In genomic region chr1:202240226-202240625, GRCh38 we compare ENCODE assay signal across 9 cellular contexts. TPM values are rescaled to one million over a fixed set of nuclear protein-coding genes. Genes with fewer than 3 reads are reported as not detected.
DNase-seq lines count a peak whose midpoint lies in the region; ATAC-seq and TF ChIP-seq lines count a peak whose summit lies in the region.
"Not testable (repeated sequence)": the region's sequence is repeated elsewhere in the genome, so short reads cannot be mapped to it uniquely, and the experiment has no call there.
"Had no signal": no experiment of that assay in that cellular context is flagged by ENCODE, and none has a peak within 500 bp of the region (broad histone marks: within the 10 kb centered on the region; RNA-seq: fewer than 3 reads in every experiment).

No MANE protein-coding gene starts in this region.

- H3K4me1 Mint-ChIP-seq in T-helper 17 cell: not testable (repeated sequence)
- H3K4me1 Mint-ChIP-seq in endodermal cell: peaks cover 27% of the 10 kb centered on the region

- peak overlapping the region; percentile 70 to 97 (median 93); a peak in 21 of 22 replicates for H3K4me2 ChIP-seq in BLaER1 treated with 17β-estradiol and CSF1 and Interleukin-3, amounts not matched to agents 10 nM and 100 nM
- not testable (repeated sequence) for H3K4me2 ChIP-seq in osteoblast (ENCODE audit: insufficient read depth, low read length)

- peaks cover 37 to 96% (median 90%) of the 10 kb centered on the region in 10 experiments for H3K4me1 ChIP-seq in BLaER1 treated with 17β-estradiol and CSF1 and Interleukin-3, amounts not matched to agents 10 nM and 100 nM
- H3K4me1 ChIP-seq in ascending aorta: peaks cover 29 to 53% of the 10 kb centered on the region in 2 donors
- H3K4me1 ChIP-seq in endodermal cell (ENCODE audit: control insufficient read depth, insufficient read depth, low read length): not testable (repeated sequence)
- peaks cover 14% of the 10 kb centered on the region for H3K4me1 ChIP-seq in osteoblast (ENCODE audit: insufficient read depth, low read length)
- H3K4me1 ChIP-seq in tibial artery: peaks cover 0 to 64% (median 52%) of the 10 kb centered on the region in 4 donors

- 76 to 79% methylated on average over 3 of the region's 3 CpGs for WGBS in endodermal cell (ENCODE audit: insufficient coverage in 1 of 2, insufficient read length in 1 of 2), 2 experiments

- H3K4me3 ChIP-seq in BLaER1 treated with 17β-estradiol and CSF1 and Interleukin-3, amounts not matched to agents 10 nM and 100 nM; ascending aorta; coronary artery; endodermal cell (ENCODE audit: low read length); osteoblast (ENCODE audit: insufficient read depth, low read length); tibial artery: not testable (repeated sequence)

- H3K79me2 ChIP-seq in osteoblast (ENCODE audit: insufficient read depth, low read length): not testable (repeated sequence)

- H4K20me1 ChIP-seq in BLaER1 treated with 17β-estradiol and CSF1 and Interleukin-3, amounts not matched to agents 10 nM and 100 nM: peaks cover 0 to 10% (median 0%) of the 10 kb centered on the region in 11 experiments; a peak in 2 of 22 replicates
- H4K20me1 ChIP-seq in osteoblast (ENCODE audit: insufficient read depth, low read length): not testable (repeated sequence)

- H3K36me3 Mint-ChIP-seq in T-helper 17 cell (ENCODE audit: low read depth); endodermal cell (ENCODE audit: low read depth): not testable (repeated sequence)

- intact Hi-C loops in ascending aorta (cut with DNase I); tibial artery (cut with DNase I; ENCODE audit: low total_unique reads): not testable (repeated sequence)

- peak overlapping the region; percentile 54 for H3K27ac Mint-ChIP-seq in T-helper 17 cell
- H3K27ac Mint-ChIP-seq in endodermal cell: not testable (repeated sequence)

- H2AFZ ChIP-seq in osteoblast (ENCODE audit: low read length): not testable (repeated sequence)

- peak overlapping the region in 5 of 11 experiments; percentile 49 to 94 (median 80); a peak in 7 of 22 replicates for H3K27ac ChIP-seq in BLaER1 treated with 17β-estradiol and CSF1 and Interleukin-3, amounts not matched to agents 10 nM and 100 nM
- H3K27ac ChIP-seq in ascending aorta: peak overlapping the region; percentile 82 to 83
- peak overlapping the region; percentile 75 to 86 for H3K27ac ChIP-seq in coronary artery
- not testable (repeated sequence) for H3K27ac ChIP-seq in endodermal cell (ENCODE audit: low read depth, low read length); osteoblast (ENCODE audit: low read depth, low read length)
- H3K27ac ChIP-seq in tibial artery: peak overlapping the region; percentile 75 to 76

- H3K27me3 Mint-ChIP-seq in T-helper 17 cell: peaks cover 46% of the 10 kb centered on the region
- H3K27me3 Mint-ChIP-seq in endodermal cell (ENCODE audit: insufficient read depth): not testable (repeated sequence)

- H3K27me3 ChIP-seq in BLaER1 treated with 17β-estradiol and CSF1 and Interleukin-3, amounts not matched to agents 10 nM and 100 nM; ascending aorta; endodermal cell (ENCODE audit: control insufficient read depth, insufficient read depth, low read length, poor library complexity, severe bottlenecking); tibial artery: not testable (repeated sequence)
- peaks cover 28% of the 10 kb centered on the region for H3K27me3 ChIP-seq in osteoblast (ENCODE audit: insufficient read depth, low read length)

- not testable (repeated sequence) for H3K36me3 ChIP-seq in BLaER1 treated with 17β-estradiol and CSF1 and Interleukin-3, amounts not matched to agents 10 nM and 100 nM; ascending aorta; endodermal cell (ENCODE audit: control insufficient read depth, insufficient read depth, low read length); osteoblast (ENCODE audit: insufficient read depth, low read length); tibial artery

- DNase-seq in T-helper 17 cell; coronary artery (ENCODE audit: low spot score); tibial artery: not testable (repeated sequence)
- DNase-seq in ascending aorta (ENCODE audit: low spot score in 2 of 2): peak in 1 of 2 donors; percentile 38
- DNase-seq in endodermal cell: peak; percentile 13
- DNase-seq in islet precursor cell: peak; percentile 15
- DNase-seq in osteoblast (ENCODE audit: insufficient read length, low spot score, missing footprints): peak; percentile 57

- not testable (repeated sequence) for H3K9me3 Mint-ChIP-seq in endodermal cell

- not testable (repeated sequence) for H3K4me3 Mint-ChIP-seq in T-helper 17 cell, endodermal cell

- ATAC-seq in T-helper 17 cell: not testable (repeated sequence)

- not testable (repeated sequence) for H3K9me3 ChIP-seq in BLaER1 treated with 17β-estradiol and CSF1 and Interleukin-3, amounts not matched to agents 10 nM and 100 nM (replicated peaks in 1 of 11); T-helper 17 cell (ENCODE audit: control insufficient read depth, low read length, poor library complexity, severe bottlenecking); ascending aorta; endodermal cell (ENCODE audit: control insufficient read depth, low read length); osteoblast (ENCODE audit: low read depth, low read length); tibial artery

- 0 out of 22 replicates have a peak overlapping the region, but pooled peaks of 1 of the 11 experiments have one; percentile 54 for H3K9ac ChIP-seq in BLaER1 treated with 17β-estradiol and CSF1 and Interleukin-3, amounts not matched to agents 10 nM and 100 nM
- H3K9ac ChIP-seq in endodermal cell (ENCODE audit: extremely low read depth, low read length, poor library complexity, severe bottlenecking): not testable (repeated sequence)

- not testable (repeated sequence) for TF ChIP-seq CTCF in ascending aorta (IDR thresholded peaks at IDR 0.05); coronary artery (IDR thresholded peaks at IDR 0.05); endodermal cell (conservative IDR thresholded peaks at IDR 0.05); osteoblast (IDR thresholded peaks at IDR 0.05; ENCODE audit: extremely low read depth, low read depth, low read length); tibial artery (IDR thresholded peaks at IDR 0.05)

RNA-seq across cellular contexts. Expression of gene LGR6, which starts 46.6 kb away (rescaled TPM):
- total RNA-seq in T-helper 17 cell: under 1 TPM; 0.13 to 0.25 TPM
- total RNA-seq in ascending aorta: 26.0 TPM
- total RNA-seq in endodermal cell: 1 to 10 TPM in 1 of 2 donors, under 1 TPM in 1; 0.73 to 1.5 TPM
- 0.57 TPM for polyA plus RNA-seq in endodermal cell (2013, experiment 1 of 2)
- polyA plus RNA-seq in endodermal cell (2013, experiment 2 of 2): 0.79 TPM
- total RNA-seq in osteoblast: not detected in 2 replicates
- total RNA-seq: HFFc6 had no signal

Comparison
In these comparisons a context has a peak if more than half of its experiments do, and no peak if none do; other contexts are left out.
1. RNA of gene LGR6, which starts 46.6 kb away (total RNA-seq): 26.0 TPM in ascending aorta (single experiment); 0.73 to 1.5 TPM in endodermal cell, 0.13 to 0.25 TPM in T-helper 17 cell and not detected in osteoblast; every median in the first group is over 10 times any median in the second.